Comparison of ENCODE assay signal across 1 cellular context in genomic region chr22:48577014-48577690, GRCh38.
TF ChIP-seq lines count a peak whose summit lies in the region.

No MANE protein-coding gene starts in this region.

TF ChIP-seq in HepG2, 621 proteins besides CTCF, POLR2A, EP300 and RAD21 (continued from another document):
- TF ChIP-seq, protein P1, sequence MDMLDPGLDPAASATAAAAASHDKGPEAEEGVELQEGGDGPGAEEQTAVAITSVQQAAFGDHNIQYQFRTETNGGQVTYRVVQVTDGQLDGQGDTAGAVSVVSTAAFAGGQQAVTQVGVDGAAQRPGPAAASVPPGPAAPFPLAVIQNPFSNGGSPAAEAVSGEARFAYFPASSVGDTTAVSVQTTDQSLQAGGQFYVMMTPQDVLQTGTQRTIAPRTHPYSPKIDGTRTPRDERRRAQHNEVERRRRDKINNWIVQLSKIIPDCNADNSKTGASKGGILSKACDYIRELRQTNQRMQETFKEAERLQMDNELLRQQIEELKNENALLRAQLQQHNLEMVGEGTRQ (IDR thresholded peaks at IDR 0.05; ENCODE audit: low read depth, low read length), result no peak
- TF ChIP-seq, protein P1 (CRISPR knock-in tag; IDR thresholded peaks at IDR 0.05; ENCODE audit: borderline replicate concordance), result no peak
- TF ChIP-seq PAWR (CRISPR knock-in tag; IDR thresholded peaks at IDR 0.05; ENCODE audit: borderline replicate concordance) (no peak), KDM5B (CRISPR knock-in tag; IDR thresholded peaks at IDR 0.05; ENCODE audit: borderline replicate concordance) (no peak), YEATS2 (CRISPR knock-in tag; IDR thresholded peaks at IDR 0.05; ENCODE audit: borderline replicate concordance) (no peak), RAD51 (IDR thresholded peaks at IDR 0.05; ENCODE audit: borderline replicate concordance) (no peak), CREM (IDR thresholded peaks at IDR 0.05) (no peak), CREM (CRISPR knock-in tag; IDR thresholded peaks at IDR 0.05) (no peak), ZNF292 (CRISPR knock-in tag; IDR thresholded peaks at IDR 0.05; ENCODE audit: borderline replicate concordance, low read depth) (no peak), THAP11 (CRISPR knock-in tag; IDR thresholded peaks at IDR 0.05) (no peak), AGO1 (IDR thresholded peaks at IDR 0.05; ENCODE audit: low read depth, low read length, poor library complexity, severe bottlenecking) (peak; percentile 40), ZNF781 (CRISPR knock-in tag; IDR thresholded peaks at IDR 0.05; ENCODE audit: borderline replicate concordance, not compliant biosample characterization) (no peak), HOXA3 (CRISPR knock-in tag; IDR thresholded peaks at IDR 0.05) (peak; percentile 2; the same call in 1 of the 2 replicates), GABPA (IDR thresholded peaks at IDR 0.05; ENCODE audit: low read depth, low read length) (no peak), GABPA (CRISPR knock-in tag; IDR thresholded peaks at IDR 0.05; ENCODE audit: low read depth) (no peak), ZNF138 (CRISPR knock-in tag; IDR thresholded peaks at IDR 0.05; ENCODE audit: low read depth) (no peak), KLF13 (CRISPR knock-in tag; IDR thresholded peaks at IDR 0.05) (no peak), ZNF382 (CRISPR knock-in tag; IDR thresholded peaks at IDR 0.05; ENCODE audit: borderline replicate concordance) (no peak), SAFB2 (CRISPR knock-in tag; IDR thresholded peaks at IDR 0.05; ENCODE audit: borderline replicate concordance, low read depth) (0 out of 2 replicates have a peak, but pooled peaks have one; percentile 14), ZBTB33 (CRISPR knock-in tag; IDR thresholded peaks at IDR 0.05) (peak; percentile 93), ZFP91 (CRISPR knock-in tag; IDR thresholded peaks at IDR 0.05; ENCODE audit: borderline replicate concordance) (peak; percentile 29; the same call in 1 of the 2 replicates), ATF3 (CRISPR knock-in tag; IDR thresholded peaks at IDR 0.05) (no peak), KLF11 (CRISPR knock-in tag; IDR thresholded peaks at IDR 0.05) (no peak), ZKSCAN5 (CRISPR knock-in tag; IDR thresholded peaks at IDR 0.05) (no peak), ZNF263 (CRISPR knock-in tag; IDR thresholded peaks at IDR 0.05) (peak; percentile 75; the same call in 1 of the 2 replicates), NR2F2 (IDR thresholded peaks at IDR 0.05; ENCODE audit: borderline replicate concordance, low read depth) (no peak), JUNB (CRISPR knock-in tag; IDR thresholded peaks at IDR 0.05; ENCODE audit: borderline replicate concordance) (no peak)
- TF ChIP-seq, protein P2, sequence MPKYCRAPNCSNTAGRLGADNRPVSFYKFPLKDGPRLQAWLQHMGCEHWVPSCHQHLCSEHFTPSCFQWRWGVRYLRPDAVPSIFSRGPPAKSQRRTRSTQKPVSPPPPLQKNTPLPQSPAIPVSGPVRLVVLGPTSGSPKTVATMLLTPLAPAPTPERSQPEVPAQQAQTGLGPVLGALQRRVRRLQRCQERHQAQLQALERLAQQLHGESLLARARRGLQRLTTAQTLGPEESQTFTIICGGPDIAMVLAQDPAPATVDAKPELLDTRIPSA (CRISPR knock-in tag; IDR thresholded peaks at IDR 0.05; ENCODE audit: borderline replicate concordance), result no peak
- TF ChIP-seq, protein P3, sequence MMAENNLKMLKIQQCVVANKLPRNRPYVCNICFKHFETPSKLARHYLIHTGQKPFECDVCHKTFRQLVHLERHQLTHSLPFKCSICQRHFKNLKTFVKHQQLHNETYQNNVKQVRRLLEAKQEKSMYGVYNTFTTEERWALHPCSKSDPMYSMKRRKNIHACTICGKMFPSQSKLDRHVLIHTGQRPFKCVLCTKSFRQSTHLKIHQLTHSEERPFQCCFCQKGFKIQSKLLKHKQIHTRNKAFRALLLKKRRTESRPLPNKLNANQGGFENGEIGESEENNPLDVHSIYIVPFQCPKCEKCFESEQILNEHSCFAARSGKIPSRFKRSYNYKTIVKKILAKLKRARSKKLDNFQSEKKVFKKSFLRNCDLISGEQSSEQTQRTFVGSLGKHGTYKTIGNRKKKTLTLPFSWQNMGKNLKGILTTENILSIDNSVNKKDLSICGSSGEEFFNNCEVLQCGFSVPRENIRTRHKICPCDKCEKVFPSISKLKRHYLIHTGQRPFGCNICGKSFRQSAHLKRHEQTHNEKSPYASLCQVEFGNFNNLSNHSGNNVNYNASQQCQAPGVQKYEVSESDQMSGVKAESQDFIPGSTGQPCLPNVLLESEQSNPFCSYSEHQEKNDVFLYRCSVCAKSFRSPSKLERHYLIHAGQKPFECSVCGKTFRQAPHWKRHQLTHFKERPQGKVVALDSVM (CRISPR knock-in tag; IDR thresholded peaks at IDR 0.05), result no peak
- TF ChIP-seq, protein P4, sequence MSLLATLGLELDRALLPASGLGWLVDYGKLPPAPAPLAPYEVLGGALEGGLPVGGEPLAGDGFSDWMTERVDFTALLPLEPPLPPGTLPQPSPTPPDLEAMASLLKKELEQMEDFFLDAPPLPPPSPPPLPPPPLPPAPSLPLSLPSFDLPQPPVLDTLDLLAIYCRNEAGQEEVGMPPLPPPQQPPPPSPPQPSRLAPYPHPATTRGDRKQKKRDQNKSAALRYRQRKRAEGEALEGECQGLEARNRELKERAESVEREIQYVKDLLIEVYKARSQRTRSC (CRISPR knock-in tag; IDR thresholded peaks at IDR 0.05; ENCODE audit: low read depth), result no peak
